In the genomic region with DNA sequence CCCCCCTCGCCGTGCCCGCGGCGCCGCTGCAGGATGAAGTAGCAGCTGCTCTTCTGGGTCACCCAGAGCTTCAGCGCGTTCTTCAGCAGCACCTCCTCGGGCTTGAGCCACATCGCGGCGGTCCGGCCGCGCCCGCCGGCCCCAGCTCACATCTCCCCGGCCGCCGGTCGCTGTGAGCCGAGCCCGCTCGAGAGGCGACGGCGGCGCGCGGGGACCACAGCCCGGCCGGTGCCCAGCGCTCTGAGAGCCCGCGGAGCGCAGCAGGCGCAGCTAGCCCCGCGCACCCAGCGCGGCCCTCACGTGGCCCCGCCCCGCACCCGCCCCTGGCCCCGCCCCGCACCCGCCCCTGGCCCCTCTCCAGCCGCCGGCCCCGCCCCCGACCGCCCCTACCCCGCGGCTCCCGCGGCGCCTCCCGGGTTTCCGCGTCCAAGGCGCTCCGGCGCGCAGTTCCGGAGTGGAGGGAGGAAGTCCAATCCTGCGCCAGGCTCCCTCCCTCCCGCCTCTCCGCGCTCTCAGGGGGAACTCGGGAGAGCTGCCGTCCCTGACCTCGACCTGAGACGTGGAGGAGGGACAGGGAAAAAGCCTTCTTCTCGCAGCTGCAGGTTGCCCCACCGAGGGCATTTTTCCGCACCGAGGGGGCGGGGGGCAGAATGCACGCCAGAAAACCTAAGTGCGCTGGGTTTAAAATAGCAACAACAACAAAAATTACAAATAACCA, we compare ENCODE assay signal across 8 cellular contexts. TPM values are rescaled to one million over a fixed set of nuclear protein-coding genes. Genes with fewer than 3 reads are reported as not detected.
DNase-seq lines count a peak whose midpoint lies in the region; ATAC-seq, FAIRE-seq and TF ChIP-seq lines count a peak whose summit lies in the region.

A gene (minus strand): TSS at position 242 of the 718 bp plus-strand sequence. CDS start 129 bp downstream, at position 113.

- H3K27me3 Mint-ChIP-seq in chondrocyte (ENCODE audit: low read depth) = peaks cover 3% of the 10 kb centered on the region

- H3K36me3 Mint-ChIP-seq in chondrocyte (ENCODE audit: low read depth) = peaks cover 2% of the 10 kb centered on the region

- H3K9me3 ChIP-seq in kidney (ENCODE audit: control insufficient read depth in 1 of 2, low read length in 2 of 2) = no peaks in the 10 kb centered on the region

- DNase-seq in NCI-H2029 (lab: John Stamatoyannopoulos, UW) = peak; percentile 77
- DNase-seq in NCI-H2029 treated with DMSO at 0.1 percent for 48 hours (lab: John Stamatoyannopoulos, UW) = no peak
- DNase-seq in NCI-H2171 treated with DMSO at 0.1 percent for 48 hours (lab: John Stamatoyannopoulos, UW) = peak; percentile 84
- DNase-seq in activated CD4-positive, alpha-beta T cell treated with anti-CD3 and anti-CD28 coated beads for 24 hours (ENCODE audit: low read depth in 2 of 2) = peak; percentile 51 to 67
- no peak for DNase-seq in chondrocyte (ENCODE audit: low spot score)
- peak; percentile 97 for DNase-seq in kidney
- peak; percentile 72 for DNase-seq in stimulated activated CD4-positive, alpha-beta T cell treated with anti-CD3 and anti-CD28 coated beads, Interleukin-12 subunit alpha, Interleukin-12 subunit beta, amount 100 ng/mL, for 4 hours

- H3K27ac Mint-ChIP-seq in chondrocyte (ENCODE audit: unreplicated experiment) = peak within 1 kb of the TSS; percentile 53

- peak within 1 kb of the TSS; percentile 54 to 73 for H3K9ac ChIP-seq in kidney (ENCODE audit: low read length in 2 of 2)

- H3K4me1 Mint-ChIP-seq in chondrocyte (ENCODE audit: low read depth) = peaks cover 29% of the 10 kb centered on the region

- peak within 1 kb of the TSS; percentile 66 for H3K4me3 ChIP-seq in kidney (ENCODE audit: low read length in 2 of 2)

- no peak for TF ChIP-seq CTCF in chondrocyte (IDR thresholded peaks at IDR 0.05)
- TF ChIP-seq CTCF in kidney (IDR thresholded peaks at IDR 0.05; ENCODE audit: borderline replicate concordance, extremely low read depth, insufficient read depth) = no peak

- no peak for FAIRE-seq in kidney (lab: Jason Lieb, UNC)

- H3K36me3 ChIP-seq in kidney (ENCODE audit: control insufficient read depth in 1 of 2, insufficient read depth in 2 of 2, low read length in 2 of 2) = no peaks in the 10 kb centered on the region

- H3K4me1 ChIP-seq in kidney (ENCODE audit: control insufficient read depth in 1 of 2, insufficient read depth in 1 of 2, low read depth in 1 of 2, low read length in 2 of 2) = peaks cover 8 to 16% of the 10 kb centered on the region in 2 donors

- peak; percentile 54 for ATAC-seq in HG02943 (IDR thresholded peaks at IDR 0.05; ENCODE audit: low read depth, unreplicated experiment)

- H3K27ac ChIP-seq in kidney (ENCODE audit: low read depth in 2 of 2, low read length in 2 of 2) = peak within 1 kb of the TSS; percentile 71 to 90

- intact Hi-C loops in kidney (cut with DNase I) = no loop called here

- peak within 1 kb of the TSS; percentile 77 for H3K4me3 Mint-ChIP-seq in chondrocyte (ENCODE audit: unreplicated experiment)

- no peaks in the 10 kb centered on the region for H3K9me3 Mint-ChIP-seq in chondrocyte (ENCODE audit: low read depth)

RNA-seq across cellular contexts. Expression of the gene that starts here (rescaled TPM):
- 6.2 to 8.2 TPM (median 7.3 TPM) in 3 replicates for total RNA-seq in chondrocyte
- 47.9 TPM for total RNA-seq in kidney
- 7.4 TPM for polyA plus RNA-seq in kidney (ENCODE audit: insufficient read depth, low read depth, low replicate concordance)

Comparison
In these comparisons a context has a peak if more than half of its experiments do, and no peak if none do; other contexts are left out.
1. DNase-seq: peak in NCI-H2029 (single experiment), NCI-H2171 treated with DMSO at 0.1 percent for 48 hours (single experiment), activated CD4-positive, alpha-beta T cell treated with anti-CD3 and anti-CD28 coated beads for 24 hours (2 of 2), kidney (single experiment) and stimulated activated CD4-positive, alpha-beta T cell treated with anti-CD3 and anti-CD28 coated beads, Interleukin-12 subunit alpha, Interleukin-12 subunit beta, amount 100 ng/mL, for 4 hours (single experiment); none in NCI-H2029 treated with DMSO at 0.1 percent for 48 hours (single experiment) and chondrocyte (single experiment).